Comparison of ENCODE assay signal across 24 cellular contexts in genomic region chr7:117185124-117185523, GRCh38.
"Had no signal": no experiment of that assay in that cellular context is flagged by ENCODE, and none has a peak within 500 bp of the region (broad histone marks: within the 10 kb centered on the region; RNA-seq: fewer than 3 reads in every experiment).

No MANE protein-coding gene starts in this region.

- H3K4me2 ChIP-seq: KMS-11, PC-9 had no signal

- H3K27ac ChIP-seq: KMS-11, PC-9, Peyer's patch, SJSA1, SK-N-MC had no signal

- H3K27me3 ChIP-seq: Peyer's patch, SJSA1 had no signal

- H3K9me3 ChIP-seq: Peyer's patch, SJSA1 had no signal

- H3K36me3 ChIP-seq: SJSA1 had no signal

- H3K4me3 ChIP-seq: PC-9, Peyer's patch, SJSA1, SK-N-MC had no signal

- H2AFZ ChIP-seq: PC-9 had no signal

- ATAC-seq: HepG2, Right ventricle myocardium inferior had no signal

- H3K9ac ChIP-seq: KMS-11 had no signal

- DNase-seq: IMR-90, Kasumi-1, MM.1S, NCI-H1105, NCI-H1417, NCI-H1694 treated with DMSO at 0.1 percent for 48 hours, NCI-H1930, NCI-H2081, NCI-H2107, NCI-H2227 treated with DMSO at 0.1 percent for 48 hours, NCI-H446, NCI-H510A, NCI-H524 treated with DMSO at 0.1 percent for 48 hours, NCI-H69, NCI-H774, PC-9, Peyer's patch, SIG-M5, T-helper 1 cell had no signal

- H3K4me1 ChIP-seq: Peyer's patch, SJSA1 had no signal
